ENCODE assay signal across 8 cellular contexts in genomic region chr11:46242961-46243795, GRCh38. TPM values are rescaled to one million over a fixed set of nuclear protein-coding genes. Genes with fewer than 3 reads are reported as not detected.
DNase-seq lines count a peak whose midpoint lies in the region; TF ChIP-seq lines count a peak whose summit lies in the region.

No MANE protein-coding gene starts in this region.

- peak overlapping the region; percentile 77 for H3K27ac Mint-ChIP-seq in activated naive CD4-positive, alpha-beta T cell treated with anti-CD3 and anti-CD28 coated beads, Interleukin-2, amount 10 ng/mL, durations not matched to agents 7 days and 5 days

- peak overlapping the region; percentile 78 for H3K4me3 Mint-ChIP-seq in activated naive CD4-positive, alpha-beta T cell treated with anti-CD3 and anti-CD28 coated beads, Interleukin-2, amount 10 ng/mL, durations not matched to agents 7 days and 5 days

- H3K4me1 Mint-ChIP-seq in activated naive CD4-positive, alpha-beta T cell treated with anti-CD3 and anti-CD28 coated beads, Interleukin-2, amount 10 ng/mL, durations not matched to agents 7 days and 5 days: peaks cover 34% of the 10 kb centered on the region

- H3K27me3 Mint-ChIP-seq in activated naive CD4-positive, alpha-beta T cell treated with anti-CD3 and anti-CD28 coated beads, Interleukin-2, amount 10 ng/mL, durations not matched to agents 7 days and 5 days: peaks cover 28% of the 10 kb centered on the region

- H3K9me3 Mint-ChIP-seq in activated naive CD4-positive, alpha-beta T cell treated with anti-CD3 and anti-CD28 coated beads, Interleukin-2, amount 10 ng/mL, durations not matched to agents 7 days and 5 days: no peaks in the 10 kb centered on the region

- H3K36me3 Mint-ChIP-seq in activated naive CD4-positive, alpha-beta T cell treated with anti-CD3 and anti-CD28 coated beads, Interleukin-2, amount 10 ng/mL, durations not matched to agents 7 days and 5 days: no peaks in the 10 kb centered on the region

- CTCF ChIA-PET in HEK293T (lab: Yijun Ruan, JAX): interaction anchor here (0.7 to 1.8 kb wide), 11 partner anchors 35 to 259 kb away, joined by 3 to 11 read pairs (median 3); no protein-coding TSS in a partner anchor
- CTCF ChIA-PET in activated naive CD4-positive, alpha-beta T cell treated with anti-CD3 and anti-CD28 coated beads, Interleukin-2, amount 10 ng/mL, durations not matched to agents 7 days and 5 days (lab: Charles Lee): interaction anchor here (0.7 to 9.4 kb wide), 10 partner anchors 29 to 286 kb away, joined by 3 to 294 read pairs (median 3); no protein-coding TSS in a partner anchor

- no peaks in the 10 kb centered on the region for H3K27me3 ChIP-seq in subcutaneous abdominal adipose tissue (ENCODE audit: control insufficient read depth in 5 of 5, insufficient read depth in 4 of 5, low read length in 5 of 5)

- peak overlapping the region; percentile 87 for H3K27ac ChIP-seq in subcutaneous abdominal adipose tissue (ENCODE audit: low read depth, low read length)

- no peaks in the 10 kb centered on the region for H3K9me3 ChIP-seq in subcutaneous abdominal adipose tissue (ENCODE audit: control insufficient read depth in 5 of 5, low read length in 5 of 5)

- peak overlapping the region; percentile 64 to 87 (median 70) for H3K4me3 ChIP-seq in subcutaneous abdominal adipose tissue (ENCODE audit: low read depth in 1 of 5, low read length in 5 of 5)

- H3K9ac ChIP-seq in subcutaneous abdominal adipose tissue (ENCODE audit: low read length in 5 of 5): peak overlapping the region; percentile 64 to 81 (median 73)

- H3K4me1 ChIP-seq in subcutaneous abdominal adipose tissue (ENCODE audit: control insufficient read depth in 5 of 5, insufficient read depth in 5 of 5, low read length in 5 of 5): peaks cover 7 to 30% (median 26%) of the 10 kb centered on the region in 5 donors

- peak; percentile 80 for DNase-seq in GDM1 (lab: John Stamatoyannopoulos, UW)
- peak; percentile 96 for DNase-seq in HEK293T (ENCODE audit: extremely low spot score)
- peak; percentile 97 for DNase-seq in MV-4-11 (lab: John Stamatoyannopoulos, UW)
- peak; percentile 79 for DNase-seq in SK-N-DZ (ENCODE audit: low spot score)
- DNase-seq in activated naive CD4-positive, alpha-beta T cell treated with anti-CD3 and anti-CD28 coated beads, Interleukin-2, amount 10 ng/mL, durations not matched to agents 7 days and 5 days: peak; percentile 92
- peak; percentile 96 for DNase-seq in germinal center (ENCODE audit: low spot score)
- peak; percentile 77 for DNase-seq in non-pigmented ciliary epithelial cell (ENCODE audit: low read depth)

- no peaks in the 10 kb centered on the region for H3K36me3 ChIP-seq in subcutaneous abdominal adipose tissue (ENCODE audit: control insufficient read depth in 5 of 5, insufficient read depth in 5 of 5, low read length in 5 of 5)

- POLR2A ChIA-PET in HEK293T (lab: Yijun Ruan, JAX): interaction anchor here (0.7 to 6.9 kb wide), 54 partner anchors 9 to 314 kb away, joined by 3 to 68 read pairs (median 5); partner anchors contain the start of genes CHRM4, CREB3L1 and DGKZ

TF ChIP-seq in HEK293T, 16 proteins besides CTCF, POLR2A, EP300 and RAD21:
- peak; percentile 95 for TF ChIP-seq PKNOX1 (IDR thresholded peaks at IDR 0.05)
- peak; percentile 23; the same call in 1 of the 2 replicates for TF ChIP-seq ELF4 (IDR thresholded peaks at IDR 0.05)
- TF ChIP-seq BHLHE40 (IDR thresholded peaks at IDR 0.05; ENCODE audit: borderline replicate concordance): no peak

RNA-seq across cellular contexts. Expression of gene CREB3L1, which starts 34.3 kb away (rescaled TPM):
- 0.21 TPM in 1 of 2 replicates, not detected in the other for polyA plus RNA-seq in SK-N-DZ (2014; cell fraction: cytosol; rRNA removed)
- polyA plus RNA-seq in SK-N-DZ (2014; cell fraction: nucleus; rRNA removed): not detected in 2 replicates

Comparison
In these comparisons a context has a peak if more than half of its experiments do, and no peak if none do; other contexts are left out.
1. Peak in every context shown above with its lines: DNase-seq, H3K4me3 ChIP-seq and H3K27ac ChIP-seq.